1 cellular context compared by ENCODE assay signal in the genomic region with DNA sequence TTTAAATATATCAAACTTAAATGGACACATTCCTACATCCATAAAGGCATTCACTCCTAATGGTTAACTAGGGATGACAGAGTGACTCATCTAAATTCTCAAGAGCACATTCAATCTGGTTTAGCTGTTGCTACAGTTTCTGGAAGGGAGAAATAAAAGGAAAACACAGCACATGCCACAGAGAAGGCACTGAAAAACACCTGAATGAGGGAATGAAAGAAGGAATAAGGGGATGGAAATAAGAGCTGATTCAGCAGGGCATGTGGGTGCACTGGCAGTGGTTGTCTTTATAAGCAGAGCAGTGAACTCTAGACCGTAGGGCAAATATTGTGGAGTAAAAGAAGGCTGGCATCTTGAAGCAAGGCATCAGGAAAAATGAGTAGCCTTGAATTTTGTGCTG.
TF ChIP-seq lines count a peak whose summit lies in the region.

No MANE protein-coding gene starts in this region.

TF ChIP-seq in IMR-90, 13 proteins besides CTCF, POLR2A, EP300 and RAD21:
- no peak for TF ChIP-seq USF2 (IDR thresholded peaks at IDR 0.05; ENCODE audit: low read depth, low read length)
- TF ChIP-seq ELK1 (IDR thresholded peaks at IDR 0.05; ENCODE audit: borderline replicate concordance, low read depth, low read length) = no peak
- no peak for TF ChIP-seq CHD1 (IDR thresholded peaks at IDR 0.05; ENCODE audit: low read depth, low read length)
- TF ChIP-seq SMC3 (IDR thresholded peaks at IDR 0.05; ENCODE audit: low read depth, low read length) = no peak
- no peak for TF ChIP-seq MAZ (IDR thresholded peaks at IDR 0.05; ENCODE audit: borderline replicate concordance, low read depth, low read length)
- peak; percentile 52 for TF ChIP-seq MAFK (IDR thresholded peaks at IDR 0.05; ENCODE audit: low read depth, low read length)
- peak; percentile 29; the same call in 1 of the 2 replicates for TF ChIP-seq CEBPB (IDR thresholded peaks at IDR 0.05; ENCODE audit: low read depth, low read length)
- TF ChIP-seq BHLHE40 (IDR thresholded peaks at IDR 0.05; ENCODE audit: low read depth, low read length) = no peak
- TF ChIP-seq NFE2L2 (IDR thresholded peaks at IDR 0.05; ENCODE audit: low read depth, low read length) = peak; percentile 54; the same call in 1 of the 2 replicates
- no peak for TF ChIP-seq RFX5 (IDR thresholded peaks at IDR 0.05; ENCODE audit: low read depth, low read length)
- peak; percentile 62 for TF ChIP-seq FOS (IDR thresholded peaks at IDR 0.05; ENCODE audit: low read depth, low read length)
- TF ChIP-seq MXI1 (IDR thresholded peaks at IDR 0.05; ENCODE audit: borderline replicate concordance, low read depth, low read length) = no peak
- no peak for TF ChIP-seq RCOR1 (IDR thresholded peaks at IDR 0.05; ENCODE audit: insufficient replicate concordance, low read length)
